ENCODE assay signal across 9 cellular contexts in the genomic region with DNA sequence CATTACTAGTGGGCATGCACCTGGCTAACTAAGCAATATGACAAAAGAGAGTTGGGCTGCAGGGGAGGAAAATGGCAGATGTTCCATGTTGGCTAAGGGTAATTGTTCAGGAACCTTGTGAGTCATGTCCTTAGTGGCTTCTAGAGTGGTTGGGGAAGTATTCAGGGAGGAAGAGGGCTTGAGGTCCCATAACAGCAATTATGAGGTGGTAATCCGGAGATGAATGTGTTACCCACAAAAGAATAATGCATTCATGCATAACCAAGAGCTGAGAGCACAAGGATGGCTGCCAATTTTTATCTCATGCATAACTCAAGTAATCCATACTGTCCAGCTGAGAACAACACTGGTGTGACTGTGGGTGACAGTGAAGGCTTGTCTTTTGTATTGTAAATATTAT. TPM values are rescaled to one million over a fixed set of nuclear protein-coding genes. Genes with fewer than 3 reads are reported as not detected.
A peak's percentile ranks its signal among the peaks of the same experiment; 100 is the strongest.
DNase-seq lines count a peak whose midpoint lies in the region; ATAC-seq and TF ChIP-seq lines count a peak whose summit lies in the region.
"Had no signal": no experiment of that assay in that cellular context is flagged by ENCODE, and none has a peak within 500 bp of the region (broad histone marks: within the 10 kb centered on the region; RNA-seq: fewer than 3 reads in every experiment).

No MANE protein-coding gene starts in this region.

- no peaks in the 10 kb centered on the region for H3K79me2 ChIP-seq in fibroblast of lung (ENCODE audit: control insufficient read depth, insufficient read depth, low read length)

- POLR2A ChIA-PET in CD4-positive, alpha-beta memory T cell (lab: Charles Lee; ENCODE audit: partially characterized antibody): no interaction called here

- peak; percentile 44 for ATAC-seq in HG02759 (IDR thresholded peaks at IDR 0.05; ENCODE audit: unreplicated experiment)
- ATAC-seq in GM19324 (IDR thresholded peaks at IDR 0.05; ENCODE audit: low FRiP score, unreplicated experiment): no peak
- no peak for ATAC-seq in GM21825 (IDR thresholded peaks at IDR 0.05; ENCODE audit: unreplicated experiment)
- no peak for ATAC-seq in effector memory CD8-positive, alpha-beta T cell (replicated peaks)

- peaks cover 9% of the 10 kb centered on the region for H3K4me1 ChIP-seq in fibroblast of lung (ENCODE audit: control insufficient read depth, extremely low read depth, insufficient read depth, low read length)
- H3K4me1 ChIP-seq in CD4-positive, alpha-beta memory T cell (ENCODE audit: insufficient read depth, low read length): no peaks in the 10 kb centered on the region

- no peaks in the 10 kb centered on the region for H3K36me3 ChIP-seq in fibroblast of lung (ENCODE audit: control insufficient read depth, insufficient read depth, low read length)
- no peaks in the 10 kb centered on the region for H3K36me3 ChIP-seq in CD4-positive, alpha-beta memory T cell (ENCODE audit: insufficient read depth, low read length)

- H3K9ac ChIP-seq in fibroblast of lung (ENCODE audit: insufficient read depth, low read length): no peak overlapping the region

- peak; percentile 12 for DNase-seq in COR-L47 (lab: John Stamatoyannopoulos, UW)
- DNase-seq in NCI-H345 (lab: John Stamatoyannopoulos, UW): peak; percentile 94
- peak; percentile 75 to 98 for DNase-seq in fibroblast of lung (ENCODE audit: low read depth in 2 of 2)
- no peak for DNase-seq in CD4-positive, alpha-beta memory T cell
- no peak for DNase-seq in effector memory CD8-positive, alpha-beta T cell

- no peaks in the 10 kb centered on the region for H4K20me1 ChIP-seq in fibroblast of lung (ENCODE audit: control insufficient read depth, extremely low read depth, insufficient read depth, low read length)

- CTCF ChIA-PET in CD4-positive, alpha-beta memory T cell (lab: Charles Lee; ENCODE audit: partially characterized antibody): interaction anchor here (1.0 kb wide), 1 partner anchor 11 kb away, joined by 5 read pairs; no protein-coding TSS in a partner anchor

- peaks cover 0 to 7% of the 10 kb centered on the region in 2 donors for H3K27me3 Mint-ChIP-seq in CD4-positive, alpha-beta memory T cell
- peaks cover 25% of the 10 kb centered on the region in 2 donors for H3K27me3 Mint-ChIP-seq in effector memory CD8-positive, alpha-beta T cell

- no peaks in the 10 kb centered on the region for H3K36me3 Mint-ChIP-seq in CD4-positive, alpha-beta memory T cell
- no peaks in the 10 kb centered on the region for H3K36me3 Mint-ChIP-seq in effector memory CD8-positive, alpha-beta T cell (ENCODE audit: insufficient read depth)

- no peak for TF ChIP-seq CTCF in fibroblast of lung (conservative IDR thresholded peaks at IDR 0.05 in 1 of 2, IDR thresholded peaks at IDR 0.05 in 1 of 2; ENCODE audit: low read depth in 1 of 2, low read length in 2 of 2)

- no peaks in the 10 kb centered on the region for H3K27me3 ChIP-seq in fibroblast of lung (ENCODE audit: control insufficient read depth, insufficient read depth, low read length)
- H3K27me3 ChIP-seq in CD4-positive, alpha-beta memory T cell (ENCODE audit: insufficient read depth, low read length): no peaks in the 10 kb centered on the region

- no peak overlapping the region for H3K27ac ChIP-seq in fibroblast of lung (ENCODE audit: insufficient read depth, low read length)
- no peak overlapping the region for H3K27ac ChIP-seq in CD4-positive, alpha-beta memory T cell (ENCODE audit: low read depth, low read length)

- no peak overlapping the region for H2AFZ ChIP-seq in fibroblast of lung (ENCODE audit: low read length)

- intact Hi-C loops in CD4-positive, alpha-beta memory T cell (cut with micrococcal nuclease): no loop called here

- H3K4me2 ChIP-seq in fibroblast of lung (ENCODE audit: extremely low read depth, insufficient read depth, low read length): no peak overlapping the region

- no peaks in the 10 kb centered on the region for H3K9me3 Mint-ChIP-seq in CD4-positive, alpha-beta memory T cell
- H3K9me3 Mint-ChIP-seq in effector memory CD8-positive, alpha-beta T cell: no peaks in the 10 kb centered on the region

- no peaks in the 10 kb centered on the region for H3K9me3 ChIP-seq in fibroblast of lung (ENCODE audit: control insufficient read depth, insufficient read depth, low read depth, low read length)
- no peaks in the 10 kb centered on the region for H3K9me3 ChIP-seq in CD4-positive, alpha-beta memory T cell (ENCODE audit: control insufficient read depth in 1 of 2, low read length in 2 of 2)

- H3K4me3 Mint-ChIP-seq in CD4-positive, alpha-beta memory T cell: no peak overlapping the region
- no peak overlapping the region for H3K4me3 Mint-ChIP-seq in effector memory CD8-positive, alpha-beta T cell

- no peaks in the 10 kb centered on the region for H3K4me1 Mint-ChIP-seq in CD4-positive, alpha-beta memory T cell
- H3K4me1 Mint-ChIP-seq in effector memory CD8-positive, alpha-beta T cell (ENCODE audit: low read depth in 2 of 2): no peaks in the 10 kb centered on the region

- H3K27ac Mint-ChIP-seq in CD4-positive, alpha-beta memory T cell: no peak overlapping the region
- no peak overlapping the region for H3K27ac Mint-ChIP-seq in effector memory CD8-positive, alpha-beta T cell

- no peak overlapping the region for H3K4me3 ChIP-seq in fibroblast of lung (replicated peaks in 1 of 4; ENCODE audit: control extremely low read depth in 1 of 4, insufficient read depth in 1 of 4, low read depth in 3 of 4, low read length in 4 of 4)
- no peak overlapping the region for H3K4me3 ChIP-seq in CD4-positive, alpha-beta memory T cell (ENCODE audit: low read length in 2 of 2)

RNA-seq across cellular contexts. Expression of gene TMEFF2, which starts 42.9 kb away (rescaled TPM):
- 0.26 and 0.33 TPM in 2 replicates for total RNA-seq in fibroblast of lung
- 0.50 and 0.87 TPM in 2 replicates for polyA plus RNA-seq in fibroblast of lung
- 0.45 and 0.47 TPM in 2 replicates for polyA plus RNA-seq in fibroblast of lung (2012)
- 1.3 TPM in 1 of 2 replicates, not detected in the other for polyA minus RNA-seq in fibroblast of lung (ENCODE audit: low replicate concordance)
- total RNA-seq in CD4-positive, alpha-beta memory T cell: not detected
- not detected for polyA plus RNA-seq in CD4-positive, alpha-beta memory T cell
- total RNA-seq: T-helper 1 cell treated with Interleukin-12 subunit alpha and Interleukin-12 subunit beta and Interleukin-4 antibody, amounts not matched to agents 30 ng/mL and 1 ng/mL, for 36 hours had no signal

Comparison
In these comparisons a context has a peak if more than half of its experiments do, and no peak if none do; other contexts are left out.
1. DNase-seq: peak in COR-L47 (single experiment), NCI-H345 (single experiment) and fibroblast of lung (2 of 2); none in CD4-positive, alpha-beta memory T cell (0 of 5) and effector memory CD8-positive, alpha-beta T cell (0 of 3).